Comparison of ENCODE assay signal across 8 cellular contexts in genomic region chr7:132655071-132655761, GRCh38.
A peak's percentile ranks its signal among the peaks of the same experiment; 100 is the strongest.
DNase-seq lines count a peak whose midpoint lies in the region; ATAC-seq and TF ChIP-seq lines count a peak whose summit lies in the region.

No MANE protein-coding gene starts in this region.

- H3K27me3 Mint-ChIP-seq in endodermal cell (ENCODE audit: insufficient read depth) (no peaks in the 10 kb centered on the region), neural crest cell (ENCODE audit: low read depth) (no peaks in the 10 kb centered on the region)

- peak overlapping the region; percentile 36 for H3K4me3 ChIP-seq in endodermal cell (ENCODE audit: low read length)
- H3K4me3 ChIP-seq in upper lobe of left lung: peak overlapping the region in 1 of 4 donors; percentile 25

- H3K27ac Mint-ChIP-seq in endodermal cell (peak overlapping the region; percentile 16), neural crest cell (ENCODE audit: unreplicated experiment) (peak overlapping the region; percentile 86)

- TF ChIP-seq POLR2A in upper lobe of left lung (IDR thresholded peaks at IDR 0.05): no peak

- no peaks in the 10 kb centered on the region for H3K36me3 Mint-ChIP-seq in endodermal cell (ENCODE audit: low read depth)
- H3K36me3 Mint-ChIP-seq in neural crest cell (ENCODE audit: low read depth): no peaks in the 10 kb centered on the region

- H3K27ac ChIP-seq in endodermal cell (ENCODE audit: low read depth, low read length): peak overlapping the region; percentile 51
- H3K27ac ChIP-seq in upper lobe of left lung: peak overlapping the region; percentile 53 to 77 (median 60)

- H3K9ac ChIP-seq in endodermal cell (ENCODE audit: extremely low read depth, low read length, poor library complexity, severe bottlenecking): no peak overlapping the region

- H3K4me3 Mint-ChIP-seq in endodermal cell (peak overlapping the region; percentile 48), neural crest cell (peak overlapping the region; percentile 10)

- ATAC-seq in upper lobe of left lung (ENCODE audit: low FRiP score in 2 of 2): peak; percentile 69 to 82

- WGBS in endodermal cell (ENCODE audit: insufficient coverage in 1 of 2, insufficient read length in 1 of 2), 2 experiments: 18 to 20% methylated on average over 8 to 13 of the region's 13 CpGs
- 4 to 8% methylated on average over 13 of the region's 13 CpGs for WGBS in upper lobe of left lung, 2 donors

- H3K4me1 Mint-ChIP-seq in endodermal cell: peaks cover 13% of the 10 kb centered on the region
- peaks cover 13% of the 10 kb centered on the region for H3K4me1 Mint-ChIP-seq in neural crest cell

- H3K9me3 Mint-ChIP-seq in endodermal cell (no peaks in the 10 kb centered on the region), neural crest cell (no peaks in the 10 kb centered on the region)

- H3K9me3 ChIP-seq in endodermal cell (ENCODE audit: control insufficient read depth, low read length) (no peaks in the 10 kb centered on the region), upper lobe of left lung (peaks cover 0 to 5% (median 0%) of the 10 kb centered on the region in 4 donors)

- DNase-seq in activated T-cell treated with anti-CD3 and anti-CD28 coated beads for 1 hour (ENCODE audit: low read depth) (peak; percentile 9), activated T-cell treated with anti-CD3 and anti-CD28 coated beads for 4 hours (no peak), endodermal cell (peak; percentile 74), neural crest cell (ENCODE audit: low read depth, low spot score) (no peak), upper lobe of left lung (peak; percentile 22 to 56), 8988T (no peak)
- peak; percentile 12 to 20 for DNase-seq in activated CD4-positive, alpha-beta T cell treated with anti-CD3 and anti-CD28 coated beads for 4 hours
- DNase-seq in NK-92 treated with Interleukin-12 subunit alpha and Interleukin-12 subunit beta, amount 100 ng/mL, for 24 hours (lab: John Stamatoyannopoulos, UW): no peak

- no peaks in the 10 kb centered on the region for H3K36me3 ChIP-seq in endodermal cell (ENCODE audit: control insufficient read depth, insufficient read depth, low read length)
- H3K36me3 ChIP-seq in upper lobe of left lung: no peaks in the 10 kb centered on the region

- TF ChIP-seq EP300 in upper lobe of left lung (IDR thresholded peaks at IDR 0.05): peak in 3 of 4 donors; percentile 15 to 67 (median 64)

- no peaks in the 10 kb centered on the region for H3K27me3 ChIP-seq in endodermal cell (ENCODE audit: control insufficient read depth, insufficient read depth, low read length, poor library complexity, severe bottlenecking)
- no peaks in the 10 kb centered on the region for H3K27me3 ChIP-seq in upper lobe of left lung

- TF ChIP-seq CTCF in endodermal cell (conservative IDR thresholded peaks at IDR 0.05) (no peak), neural crest cell (conservative IDR thresholded peaks at IDR 0.05) (no peak), upper lobe of left lung (IDR thresholded peaks at IDR 0.05) (no peak)

- no peaks in the 10 kb centered on the region for H3K4me1 ChIP-seq in endodermal cell (ENCODE audit: control insufficient read depth, insufficient read depth, low read length)
- H3K4me1 ChIP-seq in upper lobe of left lung: peaks cover 8 to 18% (median 16%) of the 10 kb centered on the region in 4 donors

Comparison
In these comparisons a context has a peak if more than half of its experiments do, and no peak if none do; other contexts are left out.
1. DNase-seq: peak in activated T-cell treated with anti-CD3 and anti-CD28 coated beads for 1 hour (single experiment), activated CD4-positive, alpha-beta T cell treated with anti-CD3 and anti-CD28 coated beads for 4 hours (2 of 2), endodermal cell (single experiment) and upper lobe of left lung (2 of 2); none in activated T-cell treated with anti-CD3 and anti-CD28 coated beads for 4 hours (single experiment), neural crest cell (single experiment), NK-92 treated with Interleukin-12 subunit alpha and Interleukin-12 subunit beta, amount 100 ng/mL, for 24 hours (single experiment) and 8988T (single experiment).